ENCODE assay signal across 22 cellular contexts in the genomic region with DNA sequence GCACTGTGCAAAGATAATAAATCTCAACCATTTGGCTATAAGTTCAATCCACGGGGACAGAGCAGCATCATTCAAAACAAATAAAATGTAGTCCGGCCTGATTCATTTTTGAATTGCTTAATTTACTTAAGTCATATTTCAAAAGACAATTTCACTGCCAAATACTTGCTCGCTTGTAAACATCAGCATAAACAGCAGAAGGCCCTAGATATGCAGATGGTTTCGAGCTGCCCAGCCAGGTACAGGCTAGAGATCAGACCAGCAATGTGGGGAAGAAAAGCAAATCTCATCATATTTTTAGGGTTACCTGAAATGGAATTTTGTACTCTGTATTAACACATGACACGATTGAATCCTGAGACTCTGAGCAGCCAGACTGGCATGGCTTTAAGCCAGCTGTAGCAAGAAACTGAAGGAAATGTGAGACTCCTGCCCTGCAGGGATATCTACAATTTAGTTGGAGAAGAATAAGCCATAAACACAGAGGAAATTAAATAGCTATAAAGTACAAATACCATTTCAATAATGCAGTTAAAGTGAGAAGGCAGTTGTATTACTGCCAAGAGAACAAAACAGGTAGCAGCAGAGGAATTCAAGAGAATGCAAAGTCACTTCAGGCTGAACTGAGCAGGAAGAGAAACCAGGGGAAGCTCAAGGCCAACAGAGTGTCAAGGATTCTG.
DNase-seq lines count a peak whose midpoint lies in the region; ATAC-seq and TF ChIP-seq lines count a peak whose summit lies in the region.
"Had no signal": no experiment of that assay in that cellular context is flagged by ENCODE, and none has a peak within 500 bp of the region (broad histone marks: within the 10 kb centered on the region; RNA-seq: fewer than 3 reads in every experiment).

No MANE protein-coding gene starts in this region.

- H3K36me3 ChIP-seq in RWPE2 (ENCODE audit: low read depth), result no peaks in the 10 kb centered on the region
- no peaks in the 10 kb centered on the region for H3K36me3 ChIP-seq in thyroid gland
- no peaks in the 10 kb centered on the region for H3K36me3 ChIP-seq in BE2C
- H3K36me3 ChIP-seq: cardiac muscle cell, gastroesophageal sphincter, neural progenitor cell, thoracic aorta had no signal

- WGBS in thyroid gland, 2 donors, result 55 to 61% methylated on average over 5 of the region's 5 CpGs

- intact Hi-C loops in thyroid gland (cut with DNase I), result no loop called here

- no peak for TF ChIP-seq POLR2A in thyroid gland (IDR thresholded peaks at IDR 0.05)

- H3K27ac ChIP-seq in RWPE2 (ENCODE audit: poor library complexity, severe bottlenecking), result peak overlapping the region; percentile 92
- peak overlapping the region; percentile 31 for H3K27ac ChIP-seq in epithelial cell of prostate
- H3K27ac ChIP-seq in thyroid gland, result peak overlapping the region in 2 of 3 donors; percentile 6 to 54
- H3K27ac ChIP-seq: 22Rv1, cardiac muscle cell, gastroesophageal sphincter, neural progenitor cell, thoracic aorta had no signal

- H3K27me3 ChIP-seq in RWPE2 (ENCODE audit: insufficient read depth, poor library complexity, severe bottlenecking), result no peaks in the 10 kb centered on the region
- no peaks in the 10 kb centered on the region for H3K27me3 ChIP-seq in thyroid gland
- H3K27me3 ChIP-seq in BE2C, result peaks cover 9% of the 10 kb centered on the region
- H3K27me3 ChIP-seq: cardiac muscle cell, gastroesophageal sphincter, neural progenitor cell had no signal

- TF ChIP-seq CTCF in RWPE2 (IDR thresholded peaks at IDR 0.05; ENCODE audit: poor library complexity, severe bottlenecking) (no peak), thyroid gland (IDR thresholded peaks at IDR 0.05) (no peak), BE2C (IDR thresholded peaks at IDR 0.05; ENCODE audit: low read depth, low read length) (no peak)

- ATAC-seq in RWPE2 (ENCODE audit: low read depth) (peak; percentile 90), HG03439 (IDR thresholded peaks at IDR 0.05; ENCODE audit: unreplicated experiment) (no peak)
- ATAC-seq: activated naive CD4-positive, alpha-beta T cell treated with anti-CD3 and anti-CD28 coated beads, Interleukin-2, amount 50 U/mL, for 72 hours; gastroesophageal sphincter; sciatic nerve had no signal

- H3K4me3 ChIP-seq in RWPE2 (ENCODE audit: severe bottlenecking) (no peak overlapping the region), thyroid gland (replicated peaks in 1 of 3) (no peak overlapping the region), BE2C (ENCODE audit: low read depth, low read length) (no peak overlapping the region)
- H3K4me3 ChIP-seq: cardiac muscle cell, gastroesophageal sphincter, neural progenitor cell, thoracic aorta had no signal

- DNase-seq in NCI-H1092 treated with DMSO at 0.1 percent for 48 hours (lab: John Stamatoyannopoulos, UW), result peak; percentile 9
- no peak for DNase-seq in NCI-H1092 (lab: John Stamatoyannopoulos, UW)
- DNase-seq in RWPE2 (ENCODE audit: low spot score), result no peak
- DNase-seq in epithelial cell of prostate (ENCODE audit: low read depth, low spot score), result peak; percentile 22
- DNase-seq in thyroid gland, result peak in 1 of 2 donors; percentile 8
- DNase-seq in BE2C, result no peak
- DNase-seq in NCI-H82 treated with DMSO at 0.1 percent for 48 hours (lab: John Stamatoyannopoulos, UW; ENCODE audit: unreplicated experiment), result no peak
- DNase-seq: activated CD4-positive, alpha-beta T cell treated with anti-CD3 and anti-CD28 coated beads for 48 hours; activated CD8-positive, alpha-beta memory T cell treated with anti-CD3 and anti-CD28 coated beads, Interleukin-2, amount 50 U/mL, for 48 hours; KG1; NCI-H1694 treated with DMSO at 0.1 percent for 48 hours; NCI-H748 treated with DMSO at 0.1 percent for 48 hours; Right ventricle myocardium superior; stimulated activated CD4-positive, alpha-beta T cell treated with anti-CD3 and anti-CD28 coated beads, Interleukin-4, amount 100 ng/mL, for 24 hours had no signal

- H3K9me3 ChIP-seq in RWPE2 (ENCODE audit: severe bottlenecking) (no peaks in the 10 kb centered on the region), thyroid gland (no peaks in the 10 kb centered on the region), BE2C (no peaks in the 10 kb centered on the region; the same call in 1 of the 2 replicates)
- H3K9me3 ChIP-seq: gastroesophageal sphincter, thoracic aorta had no signal

- peaks cover 27% of the 10 kb centered on the region for H3K4me1 ChIP-seq in RWPE2 (ENCODE audit: insufficient read depth, poor library complexity, severe bottlenecking)
- peaks cover 8 to 14% of the 10 kb centered on the region in 2 donors for H3K4me1 ChIP-seq in thyroid gland
- H3K4me1 ChIP-seq in BE2C, result no peaks in the 10 kb centered on the region
- H3K4me1 ChIP-seq: neural progenitor cell had no signal

Comparison
In these comparisons a context has a peak if more than half of its experiments do, and no peak if none do; other contexts are left out.
1. DNase-seq: peak in NCI-H1092 treated with DMSO at 0.1 percent for 48 hours (single experiment) and epithelial cell of prostate (single experiment); none in NCI-H1092 (single experiment), RWPE2 (single experiment), BE2C (single experiment) and NCI-H82 treated with DMSO at 0.1 percent for 48 hours (single experiment).
2. H3K27ac ChIP-seq: peak in every context shown above with its lines; median percentile 92 in RWPE2; 31 in epithelial cell of prostate; 30 in thyroid gland.